35 cellular contexts compared by ENCODE assay signal in the genomic region with DNA sequence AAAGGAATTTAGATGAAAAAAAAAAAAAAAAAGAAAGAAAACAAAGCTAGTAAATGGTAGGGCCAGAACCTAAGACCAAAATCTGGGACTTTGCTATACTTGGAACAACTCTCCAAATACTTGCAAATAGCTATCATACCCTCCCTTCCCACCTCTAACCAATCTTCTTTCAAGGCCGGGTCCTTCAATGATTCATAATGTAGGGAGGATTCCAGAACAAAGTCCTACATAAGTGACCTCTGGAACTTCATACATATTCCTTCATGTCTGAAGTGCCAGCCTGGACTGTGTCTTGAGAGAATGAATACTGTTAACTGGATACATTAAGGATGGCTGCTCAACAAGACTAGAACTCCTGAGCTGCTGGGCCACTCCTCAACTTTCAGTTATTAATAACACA. TPM values are rescaled to one million over a fixed set of nuclear protein-coding genes. Genes with fewer than 3 reads are reported as not detected.
DNase-seq lines count a peak whose midpoint lies in the region; ATAC-seq, FAIRE-seq and TF ChIP-seq lines count a peak whose summit lies in the region.
"Had no signal": no experiment of that assay in that cellular context is flagged by ENCODE, and none has a peak within 500 bp of the region (broad histone marks: within the 10 kb centered on the region; RNA-seq: fewer than 3 reads in every experiment).

No MANE protein-coding gene starts in this region.

- no peaks in the 10 kb centered on the region for H3K36me3 Mint-ChIP-seq in chondrocyte (ENCODE audit: low read depth)
- H3K36me3 Mint-ChIP-seq: CD4-positive, CD25-positive, alpha-beta regulatory T cell; stimulated activated effector memory CD8-positive, alpha-beta T cell treated with anti-CD3 and anti-CD28 coated beads, Interleukin-12 subunit alpha, Interleukin-12 subunit beta, amount 100 ng/mL, for 72 hours had no signal

- no peak overlapping the region for H3K14ac ChIP-seq in IMR-90 (replicated peaks; ENCODE audit: low read depth, low read length)

- intact Hi-C loops in IMR-90 (cut with micrococcal nuclease): no loop called here
- intact Hi-C loops in left colon (cut with DNase I, micrococcal nuclease): no loop called here

- CTCF ChIA-PET in A549 (lab: Yijun Ruan, JAX): interaction anchor here (0.6 to 1.5 kb wide), 4 partner anchors 9 to 1986 kb away, joined by 3 to 6 read pairs (median 4); no protein-coding TSS in a partner anchor
- CTCF ChIA-PET in IMR-90 (lab: Yijun Ruan, JAX): interaction anchor here (0.7 to 0.9 kb wide), 4 partner anchors 13 to 551 kb away, joined by 3 to 6 read pairs (median 4); no protein-coding TSS in a partner anchor

- no peaks in the 10 kb centered on the region for H3K36me3 ChIP-seq in IMR-90 (ENCODE audit: control insufficient read depth, insufficient read depth, low read length)
- H3K36me3 ChIP-seq: lower lobe of right lung, prostate gland, sigmoid colon, transverse colon had no signal

- H3K4me2 ChIP-seq in A549: 0 out of 3 replicates have a peak overlapping the region, but pooled peaks have one; percentile 10
- no peak overlapping the region for H3K4me2 ChIP-seq in IMR-90 (ENCODE audit: low read depth, low read length)

- no peak for FAIRE-seq in A549 (lab: Jason Lieb, UNC)
- FAIRE-seq: H1, K562 had no signal

- no peak for TF ChIP-seq CTCF in A549 (IDR thresholded peaks at IDR 0.05)
- TF ChIP-seq CTCF in IMR-90 (conservative IDR thresholded peaks at IDR 0.05; ENCODE audit: low read depth, low read length): no peak
- no peak for TF ChIP-seq CTCF in chondrocyte (IDR thresholded peaks at IDR 0.05)

- H3K4me3 ChIP-seq in A549 (no peak overlapping the region), IMR-90 (ENCODE audit: insufficient read depth, low read depth, low read length) (no peak overlapping the region)
- H3K4me3 ChIP-seq: K562, lower lobe of right lung, prostate gland, sigmoid colon, transverse colon had no signal

- H3K9me1 ChIP-seq in IMR-90 (ENCODE audit: insufficient read depth, low read length): no peaks in the 10 kb centered on the region

- DNase-seq in A549 (ENCODE audit: low read depth in 1 of 2, low spot score in 1 of 2): no peak
- peak; percentile 47 for DNase-seq in IMR-90
- no peak for DNase-seq in chondrocyte (ENCODE audit: low spot score)
- DNase-seq in left colon: no peak
- no peak for DNase-seq in NCI-H2171 treated with DMSO at 0.1 percent for 48 hours (lab: John Stamatoyannopoulos, UW)
- DNase-seq in activated CD4-positive, alpha-beta T cell treated with anti-CD3 and anti-CD28 coated beads, Interleukin-2, amount 50 U/mL, for 1 hour: no peak
- DNase-seq in activated CD4-positive, CD25-positive, alpha-beta regulatory T cell treated with anti-CD3 and anti-CD28 coated beads, Interleukin-2, amount 50 U/mL, for 72 hours: no peak
- DNase-seq: activated naive CD4-positive, alpha-beta T cell treated with anti-CD3 and anti-CD28 coated beads, Interleukin-2, amount 50 U/mL, for 16 hours; activated T-cell treated with anti-CD3 and anti-CD28 coated beads for 4 hours; AML-193; aorta; Calu3; CD4-positive, CD25-positive, alpha-beta regulatory T cell; cortex of kidney; DMS79; effector memory CD4-positive, alpha-beta T cell; islet precursor cell; lower lobe of right lung; midbrain; naive thymus-derived CD8-positive, alpha-beta T cell; NCI-H1694 treated with DMSO at 0.1 percent for 48 hours; NCI-H526 treated with DMSO at 0.1 percent for 48 hours; NK-92 treated with Interleukin-12 subunit alpha and Interleukin-12 subunit beta, amount 100 ng/mL, for 24 hours; nucleus accumbens; sigmoid colon; stimulated activated CD4-positive, alpha-beta T cell treated with anti-CD3 and anti-CD28 coated beads, Interleukin-4, amount 100 ng/mL, for 4 hours; T-helper 2 cell; transverse colon had no signal

- no peak overlapping the region for H2AFZ ChIP-seq in IMR-90 (replicated peaks; ENCODE audit: low read length, poor library complexity)

- H2AK9ac ChIP-seq in IMR-90 (replicated peaks; ENCODE audit: low read depth, low read length, poor library complexity): no peak overlapping the region

- H3K9ac ChIP-seq in IMR-90 (ENCODE audit: low read depth, low read length): no peak overlapping the region

- H2AK5ac ChIP-seq in IMR-90 (ENCODE audit: low read depth, low read length): no peak overlapping the region

- no peak overlapping the region for H4K91ac ChIP-seq in IMR-90 (ENCODE audit: insufficient read depth, low read depth, low read length)

- TF ChIP-seq POLR2A in A549 (IDR thresholded peaks at IDR 0.05; ENCODE audit: low read length) (no peak), IMR-90 (IDR thresholded peaks at IDR 0.05; ENCODE audit: low read depth, low read length) (no peak)

- WGBS in A549 (ENCODE audit: missing lambda C conversion rate): 27% methylated on average over 1 of the region's 1 CpG
- WGBS in IMR-90 (ENCODE audit: extremely low coverage in 2 of 2, insufficient read length in 1 of 2), 2 experiments: no CpG with 5 or more reads among the region's 1 CpG

- POLR2A ChIA-PET in A549 (lab: Yijun Ruan, JAX) (interaction anchor here (0.6 kb wide), 3 partner anchors 98 to 354 kb away, joined by 3 to 4 read pairs (median 3); no protein-coding TSS in a partner anchor), IMR-90 (lab: Charles Lee; ENCODE audit: unreplicated experiment) (no interaction called here)

- H3K27me3 Mint-ChIP-seq in chondrocyte (ENCODE audit: low read depth): no peaks in the 10 kb centered on the region

- no peaks in the 10 kb centered on the region for H3K27me3 ChIP-seq in IMR-90 (ENCODE audit: control insufficient read depth, insufficient read depth, low read length)
- H3K27me3 ChIP-seq: sigmoid colon, transverse colon had no signal

- H3K9me3 ChIP-seq in A549 (no peaks in the 10 kb centered on the region), IMR-90 (ENCODE audit: control insufficient read depth, insufficient read depth, low read length) (no peaks in the 10 kb centered on the region; the same call in 1 of the 2 replicates)
- H3K9me3 ChIP-seq: lower lobe of right lung, prostate gland, sigmoid colon, transverse colon had no signal

- no peaks in the 10 kb centered on the region; a peak in 1 of 4 replicates for H3K79me1 ChIP-seq in IMR-90 (ENCODE audit: low read depth in 1 of 2, low read length in 2 of 2)

- H3K18ac ChIP-seq in IMR-90 (ENCODE audit: low read depth, low read length): no peak overlapping the region

- H3K4me3 Mint-ChIP-seq in chondrocyte (ENCODE audit: unreplicated experiment): no peak overlapping the region
- H3K4me3 Mint-ChIP-seq: CD4-positive, CD25-positive, alpha-beta regulatory T cell; naive thymus-derived CD8-positive, alpha-beta T cell; stimulated activated effector memory CD8-positive, alpha-beta T cell treated with anti-CD3 and anti-CD28 coated beads, Interleukin-12 subunit alpha, Interleukin-12 subunit beta, amount 100 ng/mL, for 72 hours had no signal

- BruUV-seq in IMR-90 (replicated peaks; lab: Mats Ljungman, UMichigan): no TSS peak

- ATAC-seq in A549 (no peak; a peak in 3 of 6 replicates), IMR-90 (ENCODE audit: low read depth) (peak; percentile 51), left colon (peak; percentile 88), HG03108 (IDR thresholded peaks at IDR 0.05; ENCODE audit: unreplicated experiment) (no peak)
- ATAC-seq: K562; naive thymus-derived CD8-positive, alpha-beta T cell; stimulated activated effector memory CD8-positive, alpha-beta T cell treated with anti-CD3 and anti-CD28 coated beads, Interleukin-12 subunit alpha, Interleukin-12 subunit beta, amount 100 ng/mL, for 72 hours had no signal

- H3K56ac ChIP-seq in IMR-90 (ENCODE audit: extremely low read depth, insufficient read depth, low read length): no peak overlapping the region

- dilution Hi-C loops in IMR-90 (cut with HindIII; ENCODE audit: low sequenced_read_pairs, unreplicated experiment): no loop called here

- H3K9me3 Mint-ChIP-seq in chondrocyte (ENCODE audit: low read depth): peaks cover 4% of the 10 kb centered on the region
- H3K9me3 Mint-ChIP-seq: activated T-helper 2 cell treated with anti-CD3 and anti-CD28 coated beads, Interferon-gamma antibody, Interleukin-2, Interleukin-4, amounts not matched to agents 10 μg/mL and 5 μg/mL and 100 μg/mL, durations not matched to agents 14 hours and 24 hours and 36 hours had no signal

- no peak overlapping the region for H3K4ac ChIP-seq in IMR-90 (ENCODE audit: low read depth, low read length)

- H3K4me1 ChIP-seq in A549 (0 out of 3 replicates have a peak, but pooled peaks cover 10% of the 10 kb centered on the region), IMR-90 (ENCODE audit: control insufficient read depth, insufficient read depth, low read length) (peaks cover 2% of the 10 kb centered on the region; the same call in 1 of the 2 replicates)
- H3K4me1 ChIP-seq: lower lobe of right lung, prostate gland, sigmoid colon, transverse colon had no signal

- 0 out of 2 replicates have a peak overlapping the region, but pooled peaks have one; percentile 14 for H4K5ac ChIP-seq in IMR-90 (ENCODE audit: low read depth, low read length)

- H2BK120ac ChIP-seq in IMR-90 (ENCODE audit: low read depth, low read length): no peak overlapping the region

- in situ Hi-C loops in IMR-90 (cut with MboI; ENCODE audit: low sequenced_read_pairs): no loop called here

- no peak overlapping the region for H3K23ac ChIP-seq in IMR-90 (ENCODE audit: low read depth, low read length)

- no peak overlapping the region for H2BK5ac ChIP-seq in IMR-90 (ENCODE audit: low read depth, low read length, poor library complexity, severe bottlenecking)

- H3K27ac Mint-ChIP-seq in chondrocyte (ENCODE audit: unreplicated experiment): peak overlapping the region; percentile 25
- H3K27ac Mint-ChIP-seq: activated T-helper 2 cell treated with anti-CD3 and anti-CD28 coated beads, Interferon-gamma antibody, Interleukin-2, Interleukin-4, amounts not matched to agents 10 μg/mL and 5 μg/mL and 100 μg/mL, durations not matched to agents 14 hours and 24 hours and 36 hours; CD4-positive, CD25-positive, alpha-beta regulatory T cell; naive thymus-derived CD8-positive, alpha-beta T cell; stimulated activated effector memory CD8-positive, alpha-beta T cell treated with anti-CD3 and anti-CD28 coated beads, Interleukin-12 subunit alpha, Interleukin-12 subunit beta, amount 100 ng/mL, for 72 hours had no signal

- no peak overlapping the region for H2BK20ac ChIP-seq in IMR-90 (ENCODE audit: low read depth, low read length)

- H4K8ac ChIP-seq in IMR-90 (ENCODE audit: low read depth in 2 of 2, low read length in 2 of 2): no peak overlapping the region

- peaks cover 10% of the 10 kb centered on the region for H3K4me1 Mint-ChIP-seq in chondrocyte (ENCODE audit: low read depth)
- H3K4me1 Mint-ChIP-seq: CD4-positive, CD25-positive, alpha-beta regulatory T cell; naive thymus-derived CD8-positive, alpha-beta T cell; stimulated activated effector memory CD8-positive, alpha-beta T cell treated with anti-CD3 and anti-CD28 coated beads, Interleukin-12 subunit alpha, Interleukin-12 subunit beta, amount 100 ng/mL, for 72 hours had no signal

- H4K20me1 ChIP-seq in IMR-90 (ENCODE audit: insufficient read depth, low read length): no peaks in the 10 kb centered on the region

- TF ChIP-seq RAD21 in A549 (conservative IDR thresholded peaks at IDR 0.05 in 1 of 2, IDR thresholded peaks at IDR 0.05 in 1 of 2) (no peak), IMR-90 (IDR thresholded peaks at IDR 0.05; ENCODE audit: low read length) (no peak)

- no peak overlapping the region for H2BK15ac ChIP-seq in IMR-90 (ENCODE audit: low read depth, low read length)

- H3K27ac ChIP-seq in A549 (0 out of 6 replicates have a peak overlapping the region, but pooled peaks of 1 of the 2 experiments have one; percentile 4), IMR-90 (ENCODE audit: insufficient read depth, low read length) (no peak overlapping the region)
- H3K27ac ChIP-seq: epithelial cell of prostate, lower lobe of right lung, prostate gland, sigmoid colon, transverse colon had no signal

- TF ChIP-seq EP300 in A549 (IDR thresholded peaks at IDR 0.05): no peak

RNA-seq across cellular contexts. Expression of a gene that starts 9.9 kb away (rescaled TPM):
- polyA plus RNA-seq in A549 (2011; rRNA removed) (4.4 and 5.8 TPM in 2 replicates), A549 (2017; fragmentation: RNase III; extraction: RNeasy Plus Mini Kit Qiagen cat#74134 plus additional on column Dnase treatment) (4.8 to 5.7 TPM (median 5.2 TPM) in 3 replicates), IMR-90 (2012; rRNA removed) (2.4 and 2.6 TPM in 2 replicates)
- 1.5 and 2.1 TPM in 2 replicates for polyA plus RNA-seq in A549 (2012; cell fraction: cytosol; rRNA removed)
- polyA plus RNA-seq in A549 (2012; cell fraction: nucleus; rRNA removed): 2.4 and 3.5 TPM in 2 replicates
- polyA minus RNA-seq in A549 (2011; rRNA and poly(A)+ RNA removed): 2.0 and 2.6 TPM in 2 replicates
- total RNA-seq in IMR-90 (2012; rRNA removed) (2.3 and 2.5 TPM in 2 replicates), chondrocyte (3.0 to 4.5 TPM (median 3.4 TPM) in 3 replicates), left colon (1 to 10 TPM; 1.2 to 3.2 TPM)
- 0.61 and 0.91 TPM in 2 replicates for polyA plus RNA-seq in IMR-90 (2012; cell fraction: cytosol; rRNA removed)
- polyA plus RNA-seq in IMR-90 (2012; cell fraction: nucleus; rRNA removed; ENCODE audit: low replicate concordance): 1.6 and 9.7 TPM in 2 replicates
- total RNA-seq: K562 had no signal
- polyA plus RNA-seq: K562 had no signal

Comparison
In these comparisons a context has a peak if more than half of its experiments do, and no peak if none do; other contexts are left out.
1. ATAC-seq: peak in IMR-90 (single experiment) and left colon (single experiment); none in A549 (0 of 2) and HG03108 (single experiment).